In genomic region chr6:160991411-160992322, GRCh38 we compare ENCODE assay signal across 8 cellular contexts. TPM values are rescaled to one million over a fixed set of nuclear protein-coding genes. Genes with fewer than 3 reads are reported as not detected.
DNase-seq lines count a peak whose midpoint lies in the region; ATAC-seq and TF ChIP-seq lines count a peak whose summit lies in the region.

A gene with protein sequence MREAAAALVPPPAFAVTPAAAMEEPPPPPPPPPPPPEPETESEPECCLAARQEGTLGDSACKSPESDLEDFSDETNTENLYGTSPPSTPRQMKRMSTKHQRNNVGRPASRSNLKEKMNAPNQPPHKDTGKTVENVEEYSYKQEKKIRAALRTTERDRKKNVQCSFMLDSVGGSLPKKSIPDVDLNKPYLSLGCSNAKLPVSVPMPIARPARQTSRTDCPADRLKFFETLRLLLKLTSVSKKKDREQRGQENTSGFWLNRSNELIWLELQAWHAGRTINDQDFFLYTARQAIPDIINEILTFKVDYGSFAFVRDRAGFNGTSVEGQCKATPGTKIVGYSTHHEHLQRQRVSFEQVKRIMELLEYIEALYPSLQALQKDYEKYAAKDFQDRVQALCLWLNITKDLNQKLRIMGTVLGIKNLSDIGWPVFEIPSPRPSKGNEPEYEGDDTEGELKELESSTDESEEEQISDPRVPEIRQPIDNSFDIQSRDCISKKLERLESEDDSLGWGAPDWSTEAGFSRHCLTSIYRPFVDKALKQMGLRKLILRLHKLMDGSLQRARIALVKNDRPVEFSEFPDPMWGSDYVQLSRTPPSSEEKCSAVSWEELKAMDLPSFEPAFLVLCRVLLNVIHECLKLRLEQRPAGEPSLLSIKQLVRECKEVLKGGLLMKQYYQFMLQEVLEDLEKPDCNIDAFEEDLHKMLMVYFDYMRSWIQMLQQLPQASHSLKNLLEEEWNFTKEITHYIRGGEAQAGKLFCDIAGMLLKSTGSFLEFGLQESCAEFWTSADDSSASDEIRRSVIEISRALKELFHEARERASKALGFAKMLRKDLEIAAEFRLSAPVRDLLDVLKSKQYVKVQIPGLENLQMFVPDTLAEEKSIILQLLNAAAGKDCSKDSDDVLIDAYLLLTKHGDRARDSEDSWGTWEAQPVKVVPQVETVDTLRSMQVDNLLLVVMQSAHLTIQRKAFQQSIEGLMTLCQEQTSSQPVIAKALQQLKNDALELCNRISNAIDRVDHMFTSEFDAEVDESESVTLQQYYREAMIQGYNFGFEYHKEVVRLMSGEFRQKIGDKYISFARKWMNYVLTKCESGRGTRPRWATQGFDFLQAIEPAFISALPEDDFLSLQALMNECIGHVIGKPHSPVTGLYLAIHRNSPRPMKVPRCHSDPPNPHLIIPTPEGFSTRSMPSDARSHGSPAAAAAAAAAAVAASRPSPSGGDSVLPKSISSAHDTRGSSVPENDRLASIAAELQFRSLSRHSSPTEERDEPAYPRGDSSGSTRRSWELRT (N-terminal part only) (plus strand): TSS chr6:160991769. CDS start chr6:160991932, 163 bp downstream.

- no peaks in the 10 kb centered on the region for H3K27me3 ChIP-seq in ascending aorta

- H3K36me3 ChIP-seq in ascending aorta, result no peaks in the 10 kb centered on the region

- H3K4me1 Mint-ChIP-seq in T-helper 2 cell treated with Interferon-gamma antibody and Interleukin-4, amounts not matched to agents 5 μg/mL and 100 μg/mL, for 36 hours (ENCODE audit: low read depth), result peaks cover 17% of the 10 kb centered on the region

- intact Hi-C loops in ascending aorta (cut with DNase I), result loop anchor here (1.0 to 5.0 kb wide), 4 partner anchors 42 to 1736 kb away; partner anchors contain the start of genes AGPAT4, PACRG and PRKN

- peaks cover 7% of the 10 kb centered on the region for H3K36me3 Mint-ChIP-seq in T-helper 2 cell treated with Interferon-gamma antibody and Interleukin-4, amounts not matched to agents 5 μg/mL and 100 μg/mL, for 36 hours (ENCODE audit: low read depth)

- H3K27me3 Mint-ChIP-seq in T-helper 2 cell treated with Interferon-gamma antibody and Interleukin-4, amounts not matched to agents 5 μg/mL and 100 μg/mL, for 36 hours (ENCODE audit: low read depth), result peaks cover 30% of the 10 kb centered on the region

- H3K9me3 Mint-ChIP-seq in T-helper 2 cell treated with Interferon-gamma antibody and Interleukin-4, amounts not matched to agents 5 μg/mL and 100 μg/mL, for 36 hours, result no peaks in the 10 kb centered on the region

- no peak for TF ChIP-seq CTCF in GM13976 (IDR thresholded peaks at IDR 0.05; ENCODE audit: borderline replicate concordance, control extremely low read depth, extremely low read depth, insufficient read depth, missing control alignments)
- no peak for TF ChIP-seq CTCF in ascending aorta (IDR thresholded peaks at IDR 0.05)

- H3K27ac Mint-ChIP-seq in T-helper 2 cell treated with Interferon-gamma antibody and Interleukin-4, amounts not matched to agents 5 μg/mL and 100 μg/mL, for 36 hours, result peak within 1 kb of the TSS; percentile 94

- in situ Hi-C loops in GM13976 (cut with MboI; ENCODE audit: low sequenced_read_pairs, unreplicated experiment), result no loop called here

- peaks cover 2 to 11% of the 10 kb centered on the region in 2 donors for H3K4me1 ChIP-seq in ascending aorta

- peak; percentile 86 for DNase-seq in GM13976 (ENCODE audit: low spot score)
- DNase-seq in NCI-H1092 (lab: John Stamatoyannopoulos, UW), result peak; percentile 82
- peak; percentile 84 for DNase-seq in T-helper 2 cell treated with Interferon-gamma antibody and Interleukin-4, amounts not matched to agents 5 μg/mL and 100 μg/mL, for 36 hours (ENCODE audit: low spot score)
- DNase-seq in ascending aorta (ENCODE audit: low spot score in 2 of 2), result peak in 1 of 2 donors; percentile 88
- DNase-seq in hepatic stellate cell (ENCODE audit: low spot score), result peak; percentile 77
- DNase-seq in retina, result peak; percentile 90
- no peak for DNase-seq in amniotic stem cell (lab: John Stamatoyannopoulos, UW)

- peak within 1 kb of the TSS; percentile 81 to 85 for H3K4me3 ChIP-seq in ascending aorta

- H3K9me3 ChIP-seq in ascending aorta, result no peaks in the 10 kb centered on the region

- peak within 1 kb of the TSS; percentile 90 to 95 for H3K27ac ChIP-seq in ascending aorta

- ATAC-seq in HG02588 (IDR thresholded peaks at IDR 0.05; ENCODE audit: unreplicated experiment), result peak; percentile 78

- peak within 1 kb of the TSS; percentile 99 for H3K4me3 Mint-ChIP-seq in T-helper 2 cell treated with Interferon-gamma antibody and Interleukin-4, amounts not matched to agents 5 μg/mL and 100 μg/mL, for 36 hours

RNA-seq across cellular contexts. Expression of the gene that starts here (rescaled TPM):
- 14.9 TPM for total RNA-seq in ascending aorta
